Comparison of ENCODE assay signal across 8 cellular contexts in genomic region chr4:142817442-142817841, GRCh38. TPM values are rescaled to one million over a fixed set of nuclear protein-coding genes. Genes with fewer than 3 reads are reported as not detected.
A peak's percentile ranks its signal among the peaks of the same experiment; 100 is the strongest.
DNase-seq lines count a peak whose midpoint lies in the region; ATAC-seq and TF ChIP-seq lines count a peak whose summit lies in the region.

No MANE protein-coding gene starts in this region.

- H2AFZ ChIP-seq in fibroblast of lung (ENCODE audit: low read length): peak overlapping the region; percentile 34

- no peak for ATAC-seq in GM21717 (IDR thresholded peaks at IDR 0.05; ENCODE audit: unreplicated experiment)

- H3K9ac ChIP-seq in fibroblast of lung (ENCODE audit: insufficient read depth, low read length): no peak overlapping the region

- H3K4me1 Mint-ChIP-seq in immature natural killer cell: peaks cover 4 to 11% of the 10 kb centered on the region in 2 donors

- peaks cover 0 to 8% (median 3%) of the 10 kb centered on the region in 6 donors for H3K9me3 Mint-ChIP-seq in immature natural killer cell

- DNase-seq in HL-60 (ENCODE audit: low read depth in 1 of 2, low spot score in 1 of 2): peak; percentile 11 to 15
- DNase-seq in T1000 (lab: John Stamatoyannopoulos, UW): peak; percentile 32
- DNase-seq in fibroblast of lung (ENCODE audit: low read depth in 2 of 2): peak; percentile 92 to 98
- DNase-seq in stimulated activated CD4-positive, alpha-beta T cell treated with anti-CD3 and anti-CD28 coated beads, Interleukin-2, amount 100 ng/mL, for 4 hours (ENCODE audit: low read depth): peak; percentile 13
- no peak for DNase-seq in immature natural killer cell
- no peak for DNase-seq in superior temporal gyrus (ENCODE audit: extremely low spot score)
- no peak for DNase-seq in NCI-H1694 treated with DMSO at 0.1 percent for 48 hours (lab: John Stamatoyannopoulos, UW)

- no peak overlapping the region for H3K27ac Mint-ChIP-seq in immature natural killer cell

- peaks cover 0 to 4% (median 2%) of the 10 kb centered on the region in 3 donors for H3K27me3 Mint-ChIP-seq in immature natural killer cell (ENCODE audit: low read depth in 3 of 3)

- peaks cover 9% of the 10 kb centered on the region for H3K4me1 ChIP-seq in fibroblast of lung (ENCODE audit: control insufficient read depth, extremely low read depth, insufficient read depth, low read length)

- no peaks in the 10 kb centered on the region for H4K20me1 ChIP-seq in fibroblast of lung (ENCODE audit: control insufficient read depth, extremely low read depth, insufficient read depth, low read length)

- H3K36me3 ChIP-seq in fibroblast of lung (ENCODE audit: control insufficient read depth, insufficient read depth, low read length): no peaks in the 10 kb centered on the region

- H3K4me3 Mint-ChIP-seq in immature natural killer cell: peak overlapping the region in 1 of 5 donors; percentile 21

- H3K36me3 Mint-ChIP-seq in immature natural killer cell: no peaks in the 10 kb centered on the region

- H3K4me3 ChIP-seq in HL-60 (replicated peaks; ENCODE audit: insufficient read depth, low read length) (no peak overlapping the region), fibroblast of lung (replicated peaks in 1 of 4; ENCODE audit: control extremely low read depth in 1 of 4, insufficient read depth in 1 of 4, low read depth in 3 of 4, low read length in 4 of 4) (peak overlapping the region in 2 of 4 experiments; percentile 3 to 29)

- no peak overlapping the region for H3K27ac ChIP-seq in HL-60 (replicated peaks)
- H3K27ac ChIP-seq in fibroblast of lung (ENCODE audit: insufficient read depth, low read length): peak overlapping the region; percentile 31

- no peaks in the 10 kb centered on the region for H3K79me2 ChIP-seq in fibroblast of lung (ENCODE audit: control insufficient read depth, insufficient read depth, low read length)

- TF ChIP-seq CTCF in HL-60 (IDR thresholded peaks at IDR 0.05; ENCODE audit: insufficient read depth, low read length) (no peak), fibroblast of lung (conservative IDR thresholded peaks at IDR 0.05 in 1 of 2, IDR thresholded peaks at IDR 0.05 in 1 of 2; ENCODE audit: low read depth in 1 of 2, low read length in 2 of 2) (no peak)

- H3K4me2 ChIP-seq in fibroblast of lung (ENCODE audit: extremely low read depth, insufficient read depth, low read length): peak overlapping the region; percentile 46

- no peaks in the 10 kb centered on the region for H3K9me3 ChIP-seq in fibroblast of lung (ENCODE audit: control insufficient read depth, insufficient read depth, low read depth, low read length)

- H3K27me3 ChIP-seq in HL-60 (ENCODE audit: insufficient read depth, poor library complexity, severe bottlenecking): no peaks in the 10 kb centered on the region
- no peaks in the 10 kb centered on the region for H3K27me3 ChIP-seq in fibroblast of lung (ENCODE audit: control insufficient read depth, insufficient read depth, low read length)

RNA-seq across cellular contexts. Expression of gene INPP4B, which starts 28.7 kb away (rescaled TPM):
- total RNA-seq in fibroblast of lung: 9.2 and 19.7 TPM in 2 replicates
- 6.8 and 22.2 TPM in 2 replicates for polyA plus RNA-seq in fibroblast of lung
- 4.1 and 12.9 TPM in 2 replicates for polyA plus RNA-seq in fibroblast of lung (2012)
- polyA minus RNA-seq in fibroblast of lung (ENCODE audit: low replicate concordance): 5.3 and 18.8 TPM in 2 replicates
- 1 to 10 TPM in 2 of 3 donors, under 1 TPM in 1; 0.81 to 6.3 (median 6.2) TPM for polyA plus RNA-seq in immature natural killer cell

Comparison
In these comparisons a context has a peak if more than half of its experiments do, and no peak if none do; other contexts are left out.
1. DNase-seq: peak in HL-60 (2 of 2), T1000 (single experiment), fibroblast of lung (2 of 2) and stimulated activated CD4-positive, alpha-beta T cell treated with anti-CD3 and anti-CD28 coated beads, Interleukin-2, amount 100 ng/mL, for 4 hours (single experiment); none in immature natural killer cell (0 of 3), superior temporal gyrus (single experiment) and NCI-H1694 treated with DMSO at 0.1 percent for 48 hours (single experiment).